Comparison of ENCODE assay signal across 1 cellular context in the genomic region with DNA sequence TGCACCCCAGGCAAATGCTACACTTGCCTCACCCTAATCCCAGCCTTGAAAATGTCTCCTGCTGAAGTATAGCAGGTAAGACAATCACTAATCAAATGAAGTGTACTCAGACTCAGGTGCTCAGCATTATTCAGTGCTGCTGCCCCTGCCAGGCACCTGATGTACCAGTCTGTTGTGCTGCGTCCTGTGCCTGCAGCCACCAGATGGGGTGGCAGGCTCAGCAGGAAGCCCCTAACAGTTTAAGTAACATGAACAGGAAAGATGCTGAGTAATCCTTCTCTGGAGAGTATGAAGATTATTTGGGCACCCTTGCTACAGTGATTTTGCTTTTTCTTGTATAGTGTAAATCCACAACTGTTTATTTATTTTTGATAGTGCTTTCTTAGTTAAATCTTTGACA.
TF ChIP-seq lines count a peak whose summit lies in the region.

No MANE protein-coding gene starts in this region.

TF ChIP-seq in GM12878, 131 proteins besides CTCF, POLR2A, EP300 and RAD21 (continued from another document):
- TF ChIP-seq, protein P1, sequence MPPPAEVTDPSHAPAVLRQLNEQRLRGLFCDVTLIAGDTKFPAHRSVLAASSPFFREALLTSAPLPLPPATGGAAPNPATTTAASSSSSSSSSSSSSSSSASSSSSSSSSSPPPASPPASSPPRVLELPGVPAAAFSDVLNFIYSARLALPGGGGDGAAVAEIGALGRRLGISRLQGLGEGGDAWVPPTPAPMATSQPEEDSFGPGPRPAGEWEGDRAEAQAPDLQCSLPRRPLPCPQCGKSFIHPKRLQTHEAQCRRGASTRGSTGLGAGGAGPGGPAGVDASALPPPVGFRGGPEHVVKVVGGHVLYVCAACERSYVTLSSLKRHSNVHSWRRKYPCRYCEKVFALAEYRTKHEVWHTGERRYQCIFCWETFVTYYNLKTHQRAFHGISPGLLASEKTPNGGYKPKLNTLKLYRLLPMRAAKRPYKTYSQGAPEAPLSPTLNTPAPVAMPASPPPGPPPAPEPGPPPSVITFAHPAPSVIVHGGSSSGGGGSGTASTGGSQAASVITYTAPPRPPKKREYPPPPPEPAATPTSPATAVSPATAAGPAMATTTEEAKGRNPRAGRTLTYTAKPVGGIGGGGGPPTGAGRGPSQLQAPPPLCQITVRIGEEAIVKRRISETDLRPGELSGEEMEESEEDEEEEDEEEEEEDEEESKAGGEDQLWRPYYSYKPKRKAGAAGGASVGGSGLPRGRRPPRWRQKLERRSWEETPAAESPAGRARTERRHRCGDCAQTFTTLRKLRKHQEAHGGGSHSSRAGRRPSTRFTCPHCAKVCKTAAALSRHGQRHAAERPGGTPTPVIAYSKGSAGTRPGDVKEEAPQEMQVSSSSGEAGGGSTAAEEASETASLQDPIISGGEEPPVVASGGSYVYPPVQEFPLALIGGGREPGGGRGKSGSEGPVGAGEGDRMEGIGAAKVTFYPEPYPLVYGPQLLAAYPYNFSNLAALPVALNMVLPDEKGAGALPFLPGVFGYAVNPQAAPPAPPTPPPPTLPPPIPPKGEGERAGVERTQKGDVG (CRISPR knock-in tag; IDR thresholded peaks at IDR 0.05): no peak
- TF ChIP-seq SIN3A (IDR thresholded peaks at IDR 0.05; ENCODE audit: low read depth, low read length) (no peak), ZBTB40 (IDR thresholded peaks at IDR 0.05; ENCODE audit: borderline replicate concordance) (no peak), RBBP5 (conservative IDR thresholded peaks at IDR 0.05) (no peak), SMARCA5 (IDR thresholded peaks at IDR 0.05) (no peak), BCL3 (IDR thresholded peaks at IDR 0.05; ENCODE audit: borderline replicate concordance, insufficient read depth, low read depth, low read length, poor library complexity, severe bottlenecking) (no peak), PKNOX1 (IDR thresholded peaks at IDR 0.05) (no peak), TCF3 (IDR thresholded peaks at IDR 0.05; ENCODE audit: borderline replicate concordance, insufficient read depth, low read depth, low read length) (no peak), MYC (IDR thresholded peaks at IDR 0.05; ENCODE audit: insufficient read depth, insufficient read length, insufficient replicate concordance, low read length, severe bottlenecking) (no peak), POLR2AphosphoS5 (IDR thresholded peaks at IDR 0.05; ENCODE audit: low read length) (no peak), TCF7 (IDR thresholded peaks at IDR 0.05; ENCODE audit: borderline replicate concordance) (no peak), MTA2 (IDR thresholded peaks at IDR 0.05; ENCODE audit: low read depth) (no peak), CREB1 (IDR thresholded peaks at IDR 0.05; ENCODE audit: low read depth) (no peak), HDGF (IDR thresholded peaks at IDR 0.05) (no peak), BHLHE40 (IDR thresholded peaks at IDR 0.05; ENCODE audit: borderline replicate concordance in 1 of 2, low read depth in 2 of 2, low read length in 1 of 2) (no peak)
